14 cellular contexts compared by ENCODE assay signal in the genomic region with DNA sequence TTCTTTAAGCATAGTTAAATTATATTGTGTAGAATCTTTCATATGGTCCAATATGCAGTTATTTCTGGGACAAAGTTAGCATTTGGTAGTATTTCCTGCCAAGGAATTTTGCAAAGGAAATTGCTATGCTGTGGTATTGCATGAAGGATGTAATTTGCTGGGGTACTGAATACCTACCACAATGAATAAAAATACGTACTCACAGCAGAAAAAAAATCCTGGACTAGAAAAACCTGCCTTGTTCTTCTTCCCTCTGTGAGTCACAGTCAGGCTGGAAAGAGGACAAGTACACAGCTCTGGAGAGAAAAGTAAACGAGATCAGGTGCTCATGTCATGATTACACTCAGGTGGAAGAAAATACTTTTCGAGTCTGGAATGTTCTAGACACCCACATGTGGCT.
A peak's percentile ranks its signal among the peaks of the same experiment; 100 is the strongest.
DNase-seq lines count a peak whose midpoint lies in the region; ATAC-seq and TF ChIP-seq lines count a peak whose summit lies in the region.
"Had no signal": no experiment of that assay in that cellular context is flagged by ENCODE, and none has a peak within 500 bp of the region (broad histone marks: within the 10 kb centered on the region; RNA-seq: fewer than 3 reads in every experiment).

No MANE protein-coding gene starts in this region.

- H3K27ac ChIP-seq in tibial artery (peak overlapping the region in 1 of 2 donors; percentile 31), colonic mucosa (no peak overlapping the region)

- TF ChIP-seq CTCF in tibial artery (IDR thresholded peaks at IDR 0.05) = no peak
- TF ChIP-seq CTCF in colonic mucosa (IDR thresholded peaks at IDR 0.05) = no peak

- no peak overlapping the region for H3K9ac ChIP-seq in colonic mucosa (ENCODE audit: low read depth in 2 of 2, low read length in 2 of 2)

- H3K4me1 ChIP-seq in tibial artery (peaks cover 0 to 23% (median 13%) of the 10 kb centered on the region in 4 donors), colonic mucosa (no peaks in the 10 kb centered on the region)

- H3K9me3 ChIP-seq in tibial artery (no peaks in the 10 kb centered on the region), colonic mucosa (no peaks in the 10 kb centered on the region)

- no peaks in the 10 kb centered on the region for H3K27me3 ChIP-seq in tibial artery
- no peaks in the 10 kb centered on the region for H3K27me3 ChIP-seq in colonic mucosa

- ATAC-seq in GM21526 (IDR thresholded peaks at IDR 0.05; ENCODE audit: low FRiP score, unreplicated experiment) = no peak
- ATAC-seq: SK-N-SH treated with all-trans-retinoic acid at 6 μM for 48 hours had no signal

- DNase-seq in AG08395 (ENCODE audit: low spot score) = peak; percentile 19
- DNase-seq in LHCN-M2 (ENCODE audit: low read depth) = peak; percentile 8
- DNase-seq in dermis blood vessel endothelial cell = peak; percentile 26
- peak; percentile 17 for DNase-seq in mucosa of gallbladder (ENCODE audit: low spot score)
- no peak for DNase-seq in tibial artery
- DNase-seq in colonic mucosa = no peak
- DNase-seq in activated gamma-delta T cell treated with Interleukin-2 at 50 U/mL for 16 hours = no peak
- DNase-seq: activated effector memory CD4-positive, alpha-beta T cell treated with anti-CD3 and anti-CD28 coated beads, Interleukin-2, amount 50 U/mL, for 16 hours; caudate nucleus; midbrain; NCI-H2171; occipital lobe had no signal

- H3K36me3 ChIP-seq in tibial artery = no peaks in the 10 kb centered on the region
- H3K36me3 ChIP-seq in colonic mucosa = no peaks in the 10 kb centered on the region

- intact Hi-C loops in tibial artery (cut with DNase I; ENCODE audit: low total_unique reads) = no loop called here
- intact Hi-C loops in colonic mucosa (cut with DNase I) = no loop called here

- no peak overlapping the region for H3K4me3 ChIP-seq in tibial artery
- H3K4me3 ChIP-seq in colonic mucosa = no peak overlapping the region

Comparison
In these comparisons a context has a peak if more than half of its experiments do, and no peak if none do; other contexts are left out.
1. DNase-seq: peak in AG08395 (single experiment), LHCN-M2 (single experiment), dermis blood vessel endothelial cell (single experiment) and mucosa of gallbladder (single experiment); none in tibial artery (0 of 2), colonic mucosa (single experiment) and activated gamma-delta T cell treated with Interleukin-2 at 50 U/mL for 16 hours (single experiment).